In genomic region chr1:109197163-109198042, GRCh38 we compare ENCODE assay signal across 8 cellular contexts. TPM values are rescaled to one million over a fixed set of nuclear protein-coding genes. Genes with fewer than 3 reads are reported as not detected.
DNase-seq lines count a peak whose midpoint lies in the region; ATAC-seq and TF ChIP-seq lines count a peak whose summit lies in the region.

No MANE protein-coding gene starts in this region.

- 12% methylated on average over 8 of the region's 10 CpGs for WGBS in mammary epithelial cell (ENCODE audit: low coverage, missing lambda C conversion rate)
- WGBS in lung, 2 donors = 47 to 69% methylated on average over 10 of the region's 10 CpGs

- intact Hi-C loops in mammary epithelial cell (cut with micrococcal nuclease) = no loop called here

- TSS peak; percentile 63 for BruUV-seq in mammary epithelial cell (replicated peaks; lab: Mats Ljungman, UMichigan)

- H3K79me2 ChIP-seq in mammary epithelial cell (ENCODE audit: insufficient read depth, low read length) = no peaks in the 10 kb centered on the region

- DNase-seq in ACHN (peak; percentile 91), HPDE6-E6E7 (ENCODE audit: extremely low spot score) (peak; percentile 94), mammary epithelial cell (peak; percentile 97), lung (ENCODE audit: low spot score) (peak; percentile 51), NCI-H1105 treated with DMSO at 0.1 percent for 48 hours (lab: John Stamatoyannopoulos, UW) (no peak), NCI-H1930 (lab: John Stamatoyannopoulos, UW) (no peak)

- CTCF ChIA-PET in mammary epithelial cell (lab: Charles Lee; ENCODE audit: low non-redundant PET) = no interaction called here

- H2AFZ ChIP-seq in mammary epithelial cell (ENCODE audit: low read depth, low read length) = peak overlapping the region; percentile 75

- ATAC-seq in lung (ENCODE audit: insufficient read depth, low FRiP score) (peak; percentile 78), GM19452 (IDR thresholded peaks at IDR 0.05; ENCODE audit: unreplicated experiment) (no peak), GM21360 (IDR thresholded peaks at IDR 0.05; ENCODE audit: unreplicated experiment) (no peak)

- dilution Hi-C loops in mammary epithelial cell (cut with HindIII; ENCODE audit: low sequenced_read_pairs) = no loop called here

- peak overlapping the region; percentile 77 for H3K4me2 ChIP-seq in mammary epithelial cell (ENCODE audit: insufficient read depth, low read depth, low read length)

- H3K27me3 ChIP-seq in mammary epithelial cell (ENCODE audit: insufficient read depth, low read length) (no peaks in the 10 kb centered on the region), lung (ENCODE audit: control insufficient read depth, insufficient read depth) (no peaks in the 10 kb centered on the region)

- H3K9ac ChIP-seq in mammary epithelial cell (ENCODE audit: insufficient read depth, low read length) = peak overlapping the region; percentile 67

- H4K20me1 ChIP-seq in mammary epithelial cell (ENCODE audit: insufficient read depth, low read length) = no peaks in the 10 kb centered on the region

- H3K4me1 ChIP-seq in mammary epithelial cell (ENCODE audit: insufficient read depth, low read length) (peaks cover 35% of the 10 kb centered on the region), lung (ENCODE audit: control insufficient read depth in 2 of 2, insufficient read depth in 2 of 2, low read length in 2 of 2) (peaks cover 6% of the 10 kb centered on the region in 2 donors)

- H3K9me3 ChIP-seq in mammary epithelial cell (replicated peaks; ENCODE audit: insufficient read depth, low read length) (no peaks in the 10 kb centered on the region), lung (ENCODE audit: control insufficient read depth in 2 of 2, insufficient read depth in 1 of 2, low read length in 1 of 2) (no peaks in the 10 kb centered on the region)

- TF ChIP-seq CTCF in mammary epithelial cell (conservative IDR thresholded peaks at IDR 0.05 in 1 of 2, IDR thresholded peaks at IDR 0.05 in 1 of 2; ENCODE audit: extremely low read depth in 1 of 2, insufficient read depth in 1 of 2, low read depth in 1 of 2, low read length in 2 of 2) = no peak
- no peak for TF ChIP-seq CTCF in lung (IDR thresholded peaks at IDR 0.05; ENCODE audit: control extremely low read depth, extremely low read depth)

- in situ Hi-C loops in ACHN (cut with HindIII; ENCODE audit: low pct_ligation_motif_present, low pct_unique_long_range_greater_than_20kb, low sequenced_read_pairs) = no loop called here
- in situ Hi-C loops in mammary epithelial cell (cut with MboI; ENCODE audit: low sequenced_read_pairs in 2 of 2) = loop anchor here in 1 of 2 donors (5.0 to 10.0 kb wide), 3 partner anchors 65 to 197 kb away; partner anchors contain the start of gene SORT1

- H3K4me3 ChIP-seq in mammary epithelial cell (replicated peaks in 1 of 3; ENCODE audit: insufficient read depth in 1 of 3, low read depth in 2 of 3, low read length in 3 of 3) (peak overlapping the region in 2 of 3 experiments; percentile 6 to 10), lung (no peak overlapping the region)

- H3K27ac ChIP-seq in mammary epithelial cell (ENCODE audit: insufficient read depth, low read depth, low read length) = peak overlapping the region; percentile 96
- peak overlapping the region in 1 of 2 donors; percentile 51 for H3K27ac ChIP-seq in lung (ENCODE audit: low read depth in 1 of 2, low read length in 1 of 2)

- no peaks in the 10 kb centered on the region for H3K36me3 ChIP-seq in mammary epithelial cell (ENCODE audit: insufficient read depth, low read length)
- no peaks in the 10 kb centered on the region for H3K36me3 ChIP-seq in lung (ENCODE audit: control insufficient read depth in 2 of 2, insufficient read depth in 2 of 2, low read length in 2 of 2)

RNA-seq across cellular contexts. Expression of gene SARS1, which starts 16.3 kb away (rescaled TPM):
- total RNA-seq in mammary epithelial cell (100 to 1,000 TPM; 349 to 468 TPM), lung (100 to 1,000 TPM; 154 to 212 TPM)
- polyA plus RNA-seq in mammary epithelial cell (282 TPM), lung (100 to 1,000 TPM; 118 to 139 TPM)
- 291 TPM for polyA minus RNA-seq in mammary epithelial cell

RNA-seq across cellular contexts. Expression of gene CELSR2, which starts 51.9 kb away (rescaled TPM):
- total RNA-seq in mammary epithelial cell = 10 to 100 TPM; 34.7 to 36.0 TPM
- 17.4 TPM for polyA plus RNA-seq in mammary epithelial cell
- polyA minus RNA-seq in mammary epithelial cell = 49.9 TPM
- 1 to 10 TPM; 7.6 to 7.9 TPM for total RNA-seq in lung
- polyA plus RNA-seq in lung = 1 to 10 TPM; 1.4 to 2.7 TPM

Comparison
In these comparisons a context has a peak if more than half of its experiments do, and no peak if none do; other contexts are left out.
1. DNase-seq: peak in ACHN (single experiment), HPDE6-E6E7 (single experiment), mammary epithelial cell (single experiment) and lung (single experiment); none in NCI-H1105 treated with DMSO at 0.1 percent for 48 hours (single experiment) and NCI-H1930 (0 of 2).
2. RNA of gene CELSR2, which starts 51.9 kb away (total RNA-seq): 34.7 to 36.0 TPM in mammary epithelial cell; 7.6 to 7.9 TPM in lung; every median in the first group is over 4 times any median in the second.